In genomic region chr15:34038023-34038403, GRCh38 we compare ENCODE assay signal across 1 cellular context.
TF ChIP-seq lines count a peak whose summit lies in the region.

No MANE protein-coding gene starts in this region.

TF ChIP-seq in GM23338, 12 proteins besides CTCF, POLR2A, EP300 and RAD21 (continued from another document):
- TF ChIP-seq ZNF462 (CRISPR knock-in tag; IDR thresholded peaks at IDR 0.05) (no peak), JUNB (IDR thresholded peaks at IDR 0.05; ENCODE audit: unreplicated experiment) (no peak)
